Comparison of ENCODE assay signal across 1 cellular context in the genomic region with DNA sequence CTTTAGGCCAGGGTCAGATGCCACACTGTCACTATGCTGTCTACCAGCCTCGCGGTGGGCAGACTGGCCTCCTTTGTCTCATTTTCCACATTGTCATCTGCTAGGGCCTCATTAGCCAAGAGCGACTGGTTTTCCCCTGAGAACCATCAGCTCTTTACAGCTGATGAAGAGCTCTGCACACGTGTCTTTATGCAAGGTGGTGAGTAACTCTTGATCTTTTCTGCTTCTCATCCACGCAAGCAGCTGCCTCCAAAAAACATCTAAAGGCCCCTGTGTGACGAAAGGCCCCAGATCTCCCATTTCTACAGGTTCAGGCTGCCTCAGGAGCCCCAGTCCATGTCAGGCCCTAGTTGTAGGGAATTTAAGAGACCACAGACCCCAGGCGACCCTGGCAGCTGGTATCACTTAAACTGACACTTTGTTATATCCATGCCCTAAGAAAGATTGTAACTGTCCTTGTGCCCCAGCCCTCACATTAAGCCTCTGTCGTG.
TF ChIP-seq lines count a peak whose summit lies in the region.

No MANE protein-coding gene starts in this region.

TF ChIP-seq in WTC11, 78 proteins besides CTCF, POLR2A, EP300 and RAD21 (continued from another document):
- TF ChIP-seq, protein P1, sequence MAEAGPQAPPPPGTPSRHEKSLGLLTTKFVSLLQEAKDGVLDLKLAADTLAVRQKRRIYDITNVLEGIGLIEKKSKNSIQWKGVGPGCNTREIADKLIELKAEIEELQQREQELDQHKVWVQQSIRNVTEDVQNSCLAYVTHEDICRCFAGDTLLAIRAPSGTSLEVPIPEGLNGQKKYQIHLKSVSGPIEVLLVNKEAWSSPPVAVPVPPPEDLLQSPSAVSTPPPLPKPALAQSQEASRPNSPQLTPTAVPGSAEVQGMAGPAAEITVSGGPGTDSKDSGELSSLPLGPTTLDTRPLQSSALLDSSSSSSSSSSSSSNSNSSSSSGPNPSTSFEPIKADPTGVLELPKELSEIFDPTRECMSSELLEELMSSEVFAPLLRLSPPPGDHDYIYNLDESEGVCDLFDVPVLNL (CRISPR knock-in tag; IDR thresholded peaks at IDR 0.05; ENCODE audit: borderline replicate concordance, low read depth), result no peak
- TF ChIP-seq, protein P2, sequence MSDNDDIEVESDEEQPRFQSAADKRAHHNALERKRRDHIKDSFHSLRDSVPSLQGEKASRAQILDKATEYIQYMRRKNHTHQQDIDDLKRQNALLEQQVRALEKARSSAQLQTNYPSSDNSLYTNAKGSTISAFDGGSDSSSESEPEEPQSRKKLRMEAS (CRISPR knock-in tag; IDR thresholded peaks at IDR 0.05), result no peak
- TF ChIP-seq, protein P3, sequence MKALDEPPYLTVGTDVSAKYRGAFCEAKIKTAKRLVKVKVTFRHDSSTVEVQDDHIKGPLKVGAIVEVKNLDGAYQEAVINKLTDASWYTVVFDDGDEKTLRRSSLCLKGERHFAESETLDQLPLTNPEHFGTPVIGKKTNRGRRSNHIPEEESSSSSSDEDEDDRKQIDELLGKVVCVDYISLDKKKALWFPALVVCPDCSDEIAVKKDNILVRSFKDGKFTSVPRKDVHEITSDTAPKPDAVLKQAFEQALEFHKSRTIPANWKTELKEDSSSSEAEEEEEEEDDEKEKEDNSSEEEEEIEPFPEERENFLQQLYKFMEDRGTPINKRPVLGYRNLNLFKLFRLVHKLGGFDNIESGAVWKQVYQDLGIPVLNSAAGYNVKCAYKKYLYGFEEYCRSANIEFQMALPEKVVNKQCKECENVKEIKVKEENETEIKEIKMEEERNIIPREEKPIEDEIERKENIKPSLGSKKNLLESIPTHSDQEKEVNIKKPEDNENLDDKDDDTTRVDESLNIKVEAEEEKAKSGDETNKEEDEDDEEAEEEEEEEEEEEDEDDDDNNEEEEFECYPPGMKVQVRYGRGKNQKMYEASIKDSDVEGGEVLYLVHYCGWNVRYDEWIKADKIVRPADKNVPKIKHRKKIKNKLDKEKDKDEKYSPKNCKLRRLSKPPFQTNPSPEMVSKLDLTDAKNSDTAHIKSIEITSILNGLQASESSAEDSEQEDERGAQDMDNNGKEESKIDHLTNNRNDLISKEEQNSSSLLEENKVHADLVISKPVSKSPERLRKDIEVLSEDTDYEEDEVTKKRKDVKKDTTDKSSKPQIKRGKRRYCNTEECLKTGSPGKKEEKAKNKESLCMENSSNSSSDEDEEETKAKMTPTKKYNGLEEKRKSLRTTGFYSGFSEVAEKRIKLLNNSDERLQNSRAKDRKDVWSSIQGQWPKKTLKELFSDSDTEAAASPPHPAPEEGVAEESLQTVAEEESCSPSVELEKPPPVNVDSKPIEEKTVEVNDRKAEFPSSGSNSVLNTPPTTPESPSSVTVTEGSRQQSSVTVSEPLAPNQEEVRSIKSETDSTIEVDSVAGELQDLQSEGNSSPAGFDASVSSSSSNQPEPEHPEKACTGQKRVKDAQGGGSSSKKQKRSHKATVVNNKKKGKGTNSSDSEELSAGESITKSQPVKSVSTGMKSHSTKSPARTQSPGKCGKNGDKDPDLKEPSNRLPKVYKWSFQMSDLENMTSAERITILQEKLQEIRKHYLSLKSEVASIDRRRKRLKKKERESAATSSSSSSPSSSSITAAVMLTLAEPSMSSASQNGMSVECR (CRISPR knock-in tag; IDR thresholded peaks at IDR 0.05; ENCODE audit: borderline replicate concordance), result no peak
